ENCODE assay signal across 15 cellular contexts in genomic region chr15:43895586-43895985, GRCh38.
DNase-seq lines count a peak whose midpoint lies in the region; ATAC-seq, FAIRE-seq and TF ChIP-seq lines count a peak whose summit lies in the region.
"Had no signal": no experiment of that assay in that cellular context is flagged by ENCODE, and none has a peak within 500 bp of the region (broad histone marks: within the 10 kb centered on the region; RNA-seq: fewer than 3 reads in every experiment).

No MANE protein-coding gene starts in this region.

- WGBS in pancreas, 2 donors = 20 to 29% methylated on average over 5 of the region's 5 CpGs

- H3K4me3 Mint-ChIP-seq in central memory CD8-positive, alpha-beta T cell = no peak overlapping the region
- H3K4me3 Mint-ChIP-seq: B cell; CD8-positive, alpha-beta T cell; H9 had no signal

- peak overlapping the region; percentile 22 for H3K27ac Mint-ChIP-seq in central memory CD8-positive, alpha-beta T cell (ENCODE audit: low read depth)
- H3K27ac Mint-ChIP-seq: B cell; CD8-positive, alpha-beta T cell; H9 had no signal

- no peak for DNase-seq in cardiac muscle cell (ENCODE audit: low read depth in 1 of 2, low spot score in 1 of 2)
- DNase-seq in left ventricle myocardium superior = no peak
- DNase-seq in SJCRH30 = peak; percentile 15 to 55
- no peak for DNase-seq in central memory CD8-positive, alpha-beta T cell (ENCODE audit: low spot score in 2 of 2)
- peak in 3 of 6 donors; percentile 34 to 48 (median 44) for DNase-seq in pancreas
- DNase-seq in SW 1271 (lab: John Stamatoyannopoulos, UW) = no peak
- DNase-seq: Calu3; CD8-positive, alpha-beta T cell; DMS79 treated with DMSO at 0.1 percent for 48 hours; GF-D8; GOT3; H9 had no signal

- H3K9me3 ChIP-seq in cardiac muscle cell (ENCODE audit: low read depth) (no peaks in the 10 kb centered on the region), SJCRH30 (replicated peaks) (no peaks in the 10 kb centered on the region), pancreas (no peaks in the 10 kb centered on the region)
- H3K9me3 ChIP-seq: BLaER1 treated with 17β-estradiol and CSF1 and Interleukin-3, amounts not matched to agents 10 nM and 100 nM had no signal

- H3K4me1 ChIP-seq in cardiac muscle cell (ENCODE audit: low read depth) (peaks cover 48% of the 10 kb centered on the region), SJCRH30 (no peaks in the 10 kb centered on the region), pancreas (peaks cover 6 to 22% (median 12%) of the 10 kb centered on the region in 3 donors)

- H3K36me3 Mint-ChIP-seq in central memory CD8-positive, alpha-beta T cell (ENCODE audit: insufficient read depth) = peaks cover 1% of the 10 kb centered on the region
- H3K36me3 Mint-ChIP-seq: CD8-positive, alpha-beta T cell had no signal

- H3K4me3 ChIP-seq in cardiac muscle cell (no peak overlapping the region), SJCRH30 (no peak overlapping the region), pancreas (no peak overlapping the region)
- H3K4me3 ChIP-seq: BLaER1 treated with 17β-estradiol and CSF1 and Interleukin-3, amounts not matched to agents 10 nM and 100 nM had no signal

- FAIRE-seq in pancreas (lab: Jason Lieb, UNC) = no peak

- ATAC-seq in left ventricle myocardium superior (no peak), pancreas (peak; percentile 70 to 81 (median 76)), GM21390 (IDR thresholded peaks at IDR 0.05; ENCODE audit: unreplicated experiment) (no peak)
- no peak for ATAC-seq in central memory CD8-positive, alpha-beta T cell (replicated peaks; ENCODE audit: extremely low read depth, poor library complexity, severe bottlenecking)
- ATAC-seq: CD8-positive, alpha-beta T cell had no signal

- H3K36me3 ChIP-seq in cardiac muscle cell = no peaks in the 10 kb centered on the region
- H3K36me3 ChIP-seq in SJCRH30 = no peaks in the 10 kb centered on the region
- H3K36me3 ChIP-seq in pancreas = no peaks in the 10 kb centered on the region

- TF ChIP-seq CTCF in cardiac muscle cell (IDR thresholded peaks at IDR 0.05; ENCODE audit: low read depth, low read length) (no peak), pancreas (IDR thresholded peaks at IDR 0.05) (no peak)

- H3K4me1 Mint-ChIP-seq in central memory CD8-positive, alpha-beta T cell = no peaks in the 10 kb centered on the region
- H3K4me1 Mint-ChIP-seq: B cell had no signal

- H3K27me3 ChIP-seq in cardiac muscle cell (no peaks in the 10 kb centered on the region), SJCRH30 (no peaks in the 10 kb centered on the region), pancreas (no peaks in the 10 kb centered on the region)
- H3K27me3 ChIP-seq: BLaER1 treated with 17β-estradiol and CSF1 and Interleukin-3, amounts not matched to agents 10 nM and 100 nM had no signal

- no peaks in the 10 kb centered on the region for H3K27me3 Mint-ChIP-seq in central memory CD8-positive, alpha-beta T cell
- H3K27me3 Mint-ChIP-seq: B cell had no signal

- intact Hi-C loops in left ventricle myocardium superior (cut with micrococcal nuclease) (no loop called here), pancreas (cut with DNase I) (no loop called here)

- peak overlapping the region; percentile 30 for H3K27ac ChIP-seq in cardiac muscle cell
- no peak overlapping the region for H3K27ac ChIP-seq in SJCRH30
- no peak overlapping the region for H3K27ac ChIP-seq in pancreas
- H3K27ac ChIP-seq: BLaER1 treated with 17β-estradiol and CSF1 and Interleukin-3, amounts not matched to agents 10 nM and 100 nM had no signal

- H3K9me3 Mint-ChIP-seq in central memory CD8-positive, alpha-beta T cell = no peaks in the 10 kb centered on the region
- H3K9me3 Mint-ChIP-seq: CD8-positive, alpha-beta T cell; H9 had no signal

Comparison
In these comparisons a context has a peak if more than half of its experiments do, and no peak if none do; other contexts are left out.
1. DNase-seq: peak in SJCRH30 (2 of 2); none in cardiac muscle cell (0 of 2), left ventricle myocardium superior (single experiment), central memory CD8-positive, alpha-beta T cell (0 of 2) and SW 1271 (0 of 2).
2. ATAC-seq: peak in pancreas (4 of 4); none in left ventricle myocardium superior (single experiment), central memory CD8-positive, alpha-beta T cell (single experiment) and GM21390 (single experiment).